25 cellular contexts compared by ENCODE assay signal in genomic region chr12:17302001-17302400, GRCh38.
"Had no signal": no experiment of that assay in that cellular context is flagged by ENCODE, and none has a peak within 500 bp of the region (broad histone marks: within the 10 kb centered on the region; RNA-seq: fewer than 3 reads in every experiment).

No MANE protein-coding gene starts in this region.

- H3K4me3 ChIP-seq: colonic mucosa, coronary artery, dorsolateral prefrontal cortex, esophagus muscularis mucosa, esophagus squamous epithelium, gastrocnemius medialis, gastroesophageal sphincter, heart left ventricle, heart right ventricle had no signal

- H3K9me3 ChIP-seq: colonic mucosa, gastrocnemius medialis had no signal

- ATAC-seq: effector memory CD8-positive, alpha-beta T cell; esophagus mucosa; foreskin keratinocyte; gastrocnemius medialis; gastroesophageal sphincter; heart left ventricle; heart right ventricle had no signal

- H3K4me1 ChIP-seq: colonic mucosa, esophagus muscularis mucosa, esophagus squamous epithelium, foreskin keratinocyte, gastrocnemius medialis, gastroesophageal sphincter, heart left ventricle, heart right ventricle had no signal

- H3K27ac Mint-ChIP-seq: dendritic cell treated with granulocyte-macrophage colony-stimulating factor and Interleukin-4, amounts not matched to agents 40 ng/mL and 50 ng/mL, for 4 days; effector memory CD8-positive, alpha-beta T cell; endodermal cell had no signal

- DNase-seq: colonic mucosa; cortex of kidney; dermis blood vessel endothelial cell; dorsolateral prefrontal cortex; effector CD4-positive, alpha-beta T cell; effector CD8-positive, alpha-beta T cell; effector memory CD4-positive, alpha-beta T cell; effector memory CD8-positive, alpha-beta T cell; erythroblast; esophagus squamous epithelium; foreskin fibroblast; foreskin keratinocyte; foreskin melanocyte; gastrocnemius medialis; glutamatergic neuron; head of caudate nucleus; heart left ventricle; heart right ventricle had no signal

- H3K27me3 ChIP-seq: colonic mucosa, dorsolateral prefrontal cortex, esophagus muscularis mucosa, esophagus squamous epithelium, foreskin keratinocyte, gastrocnemius medialis, gastroesophageal sphincter, heart left ventricle, heart right ventricle had no signal

- H3K4me1 Mint-ChIP-seq: endodermal cell had no signal

- H3K4me3 Mint-ChIP-seq: dendritic cell treated with granulocyte-macrophage colony-stimulating factor and Interleukin-4, amounts not matched to agents 40 ng/mL and 50 ng/mL, for 4 days; effector memory CD8-positive, alpha-beta T cell; endodermal cell had no signal

- H3K36me3 ChIP-seq: colonic mucosa, esophagus muscularis mucosa, esophagus squamous epithelium, gastrocnemius medialis, gastroesophageal sphincter, heart left ventricle, heart right ventricle had no signal

- H3K27me3 Mint-ChIP-seq: dendritic cell treated with granulocyte-macrophage colony-stimulating factor and Interleukin-4, amounts not matched to agents 40 ng/mL and 50 ng/mL, for 4 days; effector memory CD8-positive, alpha-beta T cell had no signal

- H3K27ac ChIP-seq: colonic mucosa, coronary artery, dorsolateral prefrontal cortex, epithelial cell of prostate, esophagus muscularis mucosa, esophagus squamous epithelium, foreskin keratinocyte, gastrocnemius medialis, gastroesophageal sphincter, heart left ventricle, heart right ventricle had no signal
